29 cellular contexts compared by ENCODE assay signal in the genomic region with DNA sequence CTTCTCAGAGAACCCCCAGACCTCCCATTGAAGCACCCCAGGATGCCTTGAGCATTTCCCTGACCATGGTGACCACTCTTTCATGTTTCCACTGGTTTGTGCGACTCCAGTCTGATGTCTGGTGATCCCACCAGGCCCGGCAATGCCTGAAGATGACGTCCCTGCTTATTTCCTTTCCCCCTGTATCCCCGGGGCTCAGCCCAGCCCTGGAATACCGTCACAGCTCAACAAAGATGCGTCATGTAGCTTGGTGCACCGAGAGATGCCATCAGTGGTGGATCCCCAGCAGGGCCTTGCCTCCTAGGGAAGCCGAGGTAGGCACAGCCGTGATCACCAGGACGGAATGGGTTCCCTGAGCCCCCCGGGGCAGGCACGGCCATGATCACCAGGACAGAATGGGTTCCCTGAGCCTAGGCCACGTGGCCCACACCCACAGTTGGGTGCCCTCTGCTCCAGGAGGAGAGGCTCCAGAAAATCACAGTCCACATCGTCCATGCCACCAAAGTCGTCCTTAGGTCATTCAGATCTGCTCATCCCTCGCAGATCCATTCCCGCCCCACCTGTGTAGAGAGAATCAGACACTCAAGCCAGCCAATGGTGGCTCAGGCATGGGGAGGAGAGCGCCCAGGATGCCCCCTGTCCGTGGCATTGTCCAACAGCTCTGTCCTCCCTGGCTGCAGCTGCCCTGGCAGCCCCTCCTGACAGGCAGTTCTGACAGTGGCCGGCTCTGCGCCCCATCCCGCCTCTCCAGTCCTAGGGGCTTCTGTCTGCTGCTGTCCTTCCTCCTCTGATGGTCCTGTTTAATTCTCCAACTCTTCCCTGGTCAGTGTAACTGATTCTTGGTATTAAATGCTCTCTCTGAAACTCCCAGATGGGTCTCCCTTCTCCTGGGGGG.
"Had no signal": no experiment of that assay in that cellular context is flagged by ENCODE, and none has a peak within 500 bp of the region (broad histone marks: within the 10 kb centered on the region; RNA-seq: fewer than 3 reads in every experiment).

No MANE protein-coding gene starts in this region.

- H3K4me1 ChIP-seq: esophagus muscularis mucosa, foreskin keratinocyte, gastrocnemius medialis had no signal

- ATAC-seq: activated CD4-positive, alpha-beta T cell treated with anti-CD3 and anti-CD28 coated beads for 36 hours; activated CD8-positive, alpha-beta T cell treated with anti-CD3 and anti-CD28 coated beads, Interleukin-2, amount 10 ng/mL, durations not matched to agents 7 days and 5 days; activated T-cell treated with anti-CD3 and anti-CD28 coated beads, Interleukin-2, amount 50 U/mL, for 4 hours; activated T-helper 17 cell treated with anti-CD3 and anti-CD28 coated beads, Interleukin-2, amount 50 U/mL, for 72 hours; foreskin keratinocyte; gastrocnemius medialis had no signal

- H3K27me3 ChIP-seq: brain microvascular endothelial cell had no signal

- H3K9me3 ChIP-seq: gastrocnemius medialis had no signal

- H3K4me3 Mint-ChIP-seq: activated CD4-positive, alpha-beta memory T cell treated with anti-CD3 and anti-CD28 coated beads for 36 hours; activated CD4-positive, alpha-beta T cell treated with anti-CD3 and anti-CD28 coated beads for 36 hours; activated CD4-positive, alpha-beta T cell treated with anti-CD3 and anti-CD28 coated beads, Interleukin-2, amount 10 ng/mL, durations not matched to agents 24 days and 14 days; activated CD8-positive, alpha-beta T cell treated with anti-CD3 and anti-CD28 coated beads, Interleukin-2, amount 10 ng/mL, durations not matched to agents 7 days and 5 days; activated naive CD8-positive, alpha-beta T cell; activated T-cell treated with anti-CD3 and anti-CD28 coated beads, Interleukin-2, amount 50 U/mL, for 4 hours; activated T-helper 17 cell treated with anti-CD3 and anti-CD28 coated beads, Interleukin-2, amount 50 U/mL, for 72 hours; endodermal cell had no signal

- H3K27ac ChIP-seq: brain microvascular endothelial cell, esophagus muscularis mucosa, foreskin keratinocyte, gastrocnemius medialis had no signal

- H3K36me3 ChIP-seq: brain microvascular endothelial cell, esophagus muscularis mucosa, gastrocnemius medialis had no signal

- H3K27ac Mint-ChIP-seq: activated CD4-positive, alpha-beta memory T cell treated with anti-CD3 and anti-CD28 coated beads for 36 hours; activated CD4-positive, alpha-beta T cell treated with anti-CD3 and anti-CD28 coated beads for 36 hours; activated CD4-positive, alpha-beta T cell treated with anti-CD3 and anti-CD28 coated beads, Interleukin-2, amount 10 ng/mL, durations not matched to agents 24 days and 14 days; activated CD8-positive, alpha-beta T cell treated with anti-CD3 and anti-CD28 coated beads, Interleukin-2, amount 10 ng/mL, durations not matched to agents 7 days and 5 days; activated naive CD8-positive, alpha-beta T cell; activated T-helper 17 cell treated with anti-CD3 and anti-CD28 coated beads, Interleukin-2, amount 50 U/mL, for 72 hours; endodermal cell had no signal

- H3K4me1 Mint-ChIP-seq: activated CD4-positive, alpha-beta T cell treated with anti-CD3 and anti-CD28 coated beads for 36 hours; activated CD4-positive, alpha-beta T cell treated with anti-CD3 and anti-CD28 coated beads, Interleukin-2, amount 10 ng/mL, durations not matched to agents 24 days and 14 days; activated T-helper 17 cell treated with anti-CD3 and anti-CD28 coated beads, Interleukin-2, amount 50 U/mL, for 72 hours; endodermal cell had no signal

- H3K9me3 Mint-ChIP-seq: activated CD4-positive, alpha-beta T cell treated with anti-CD3 and anti-CD28 coated beads, Interleukin-2, amount 10 ng/mL, durations not matched to agents 24 days and 14 days had no signal

- DNase-seq: activated CD4-positive, alpha-beta memory T cell treated with anti-CD3 and anti-CD28 coated beads for 36 hours; activated CD4-positive, alpha-beta T cell treated with anti-CD3 and anti-CD28 coated beads for 36 hours; activated CD4-positive, alpha-beta T cell treated with anti-CD3 and anti-CD28 coated beads, Interleukin-2, amount 10 ng/mL, durations not matched to agents 24 days and 14 days; activated CD4-positive, CD25-positive, alpha-beta regulatory T cell; activated CD4-positive, CD25-positive, alpha-beta regulatory T cell treated with anti-CD3 and anti-CD28 coated beads, Interleukin-2, amount 50 U/mL, for 72 hours; activated CD8-positive, alpha-beta T cell treated with anti-CD3 and anti-CD28 coated beads, Interleukin-2, amount 10 ng/mL, durations not matched to agents 7 days and 5 days; activated effector memory CD4-positive, alpha-beta T cell treated with Interleukin-2 at 50 U/mL for 16 hours; activated gamma-delta T cell treated with Interleukin-2 at 50 U/mL for 16 hours; activated naive CD4-positive, alpha-beta T cell treated with anti-CD3 and anti-CD28 coated beads, Interleukin-2, amount 50 U/mL, for 16 hours; activated naive CD4-positive, alpha-beta T cell treated with Interleukin-2 at 50 U/mL for 16 hours; activated T-cell treated with anti-CD3 and anti-CD28 coated beads, Interleukin-2, amount 50 U/mL, for 4 hours; amniotic stem cell; anterior cingulate cortex; brain microvascular endothelial cell; caudate nucleus; cortex of kidney; effector memory CD4-positive, alpha-beta T cell; endodermal cell; erythroblast; foreskin keratinocyte; gastrocnemius medialis; glutamatergic neuron; T-helper 2 cell had no signal

- FAIRE-seq: astrocyte, bronchial epithelial cell, colon had no signal

- H3K4me3 ChIP-seq: esophagus muscularis mucosa, gastrocnemius medialis had no signal
